In the genomic region with DNA sequence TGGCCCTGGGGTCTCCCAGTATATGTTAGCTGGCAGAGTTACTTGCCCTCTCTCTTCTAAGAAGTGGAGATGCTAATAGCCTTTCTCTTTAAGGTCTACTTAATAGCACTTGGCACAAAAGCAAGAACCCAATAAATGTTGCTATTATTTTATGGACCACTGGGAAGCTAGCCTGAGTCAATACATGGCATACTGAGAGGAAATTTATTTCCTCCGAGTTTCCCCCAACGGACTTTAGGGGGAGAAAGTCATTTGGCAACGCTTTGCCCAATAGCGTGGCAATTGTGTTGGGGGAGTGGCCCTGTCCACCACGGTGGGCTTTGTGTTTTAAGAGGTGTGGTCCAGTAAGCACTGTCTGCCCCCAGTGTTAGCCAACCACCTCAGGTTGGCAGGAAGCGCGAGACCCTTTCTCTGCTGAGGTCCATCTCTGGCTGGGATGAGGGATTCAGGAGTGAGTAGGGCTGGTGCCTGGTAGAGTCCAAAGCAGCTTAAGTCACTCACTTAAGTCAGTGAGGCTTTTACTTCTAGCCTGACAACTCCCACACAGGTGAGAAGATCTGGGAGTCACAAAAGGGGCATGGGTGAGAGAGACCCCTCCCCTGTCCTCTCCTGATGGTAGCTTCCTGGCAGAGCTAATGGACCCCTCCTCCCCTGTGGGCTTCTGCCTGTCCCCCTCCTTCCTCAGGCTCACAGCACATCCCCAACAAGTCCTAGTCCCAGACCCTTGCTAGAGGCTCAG, we compare ENCODE assay signal across 16 cellular contexts.
DNase-seq lines count a peak whose midpoint lies in the region; ATAC-seq and TF ChIP-seq lines count a peak whose summit lies in the region.
"Had no signal": no experiment of that assay in that cellular context is flagged by ENCODE, and none has a peak within 500 bp of the region (broad histone marks: within the 10 kb centered on the region; RNA-seq: fewer than 3 reads in every experiment).

No MANE protein-coding gene starts in this region.

- H3K27me3 Mint-ChIP-seq in HFFc6 (ENCODE audit: insufficient read depth) (no peaks in the 10 kb centered on the region; the same call in 1 of the 2 replicates), brain (peaks cover 11% of the 10 kb centered on the region), neural crest cell (ENCODE audit: low read depth) (peaks cover 3% of the 10 kb centered on the region)

- H3K4me1 ChIP-seq in BLaER1 treated with 17β-estradiol and CSF1 and Interleukin-3, amounts not matched to agents 10 nM and 100 nM, result peaks cover 24 to 57% (median 35%) of the 10 kb centered on the region in 10 experiments
- H3K4me1 ChIP-seq in OCI-LY7 (ENCODE audit: insufficient read depth, low read length, poor library complexity, severe bottlenecking), result peaks cover 38% of the 10 kb centered on the region
- peaks cover 25% of the 10 kb centered on the region for H3K4me1 ChIP-seq in upper lobe of right lung

- H3K27me3 ChIP-seq in BLaER1 treated with 17β-estradiol and CSF1 and Interleukin-3, amounts not matched to agents 10 nM and 100 nM, result no peaks in the 10 kb centered on the region
- H3K27me3 ChIP-seq in upper lobe of right lung, result no peaks in the 10 kb centered on the region
- H3K27me3 ChIP-seq: BLaER1, testis had no signal

- ATAC-seq in upper lobe of right lung, result no peak
- ATAC-seq: naive thymus-derived CD8-positive, alpha-beta T cell had no signal

- no peak for TF ChIP-seq CTCF in HFFc6 (IDR thresholded peaks at IDR 0.05)
- no peak for TF ChIP-seq CTCF in brain (conservative IDR thresholded peaks at IDR 0.05)
- no peak for TF ChIP-seq CTCF in neural crest cell (conservative IDR thresholded peaks at IDR 0.05)
- no peak for TF ChIP-seq CTCF in OCI-LY7 (conservative IDR thresholded peaks at IDR 0.05; ENCODE audit: low read length)
- TF ChIP-seq CTCF in upper lobe of right lung (IDR thresholded peaks at IDR 0.05), result no peak

- H3K36me3 ChIP-seq in BLaER1 treated with 17β-estradiol and CSF1 and Interleukin-3, amounts not matched to agents 10 nM and 100 nM, result no peaks in the 10 kb centered on the region
- H3K36me3 ChIP-seq in OCI-LY7 (ENCODE audit: insufficient read depth, low read length) (no peaks in the 10 kb centered on the region), upper lobe of right lung (no peaks in the 10 kb centered on the region)
- H3K36me3 ChIP-seq: BLaER1 had no signal

- POLR2A ChIA-PET in OCI-LY7 (lab: Charles Lee), result interaction anchor here (1.2 to 1.9 kb wide), 4 partner anchors 13 to 39 kb away, joined by 4 to 10 read pairs (median 5); no protein-coding TSS in a partner anchor

- peak overlapping the region in 8 of 11 experiments; percentile 17 to 82 (median 60); a peak in 12 of 22 replicates for H3K4me2 ChIP-seq in BLaER1 treated with 17β-estradiol and CSF1 and Interleukin-3, amounts not matched to agents 10 nM and 100 nM
- H3K4me2 ChIP-seq in OCI-LY7 (ENCODE audit: low read length), result no peak overlapping the region
- H3K4me2 ChIP-seq: BLaER1 had no signal

- peak overlapping the region in 5 of 11 experiments; percentile 18 to 46 (median 24); a peak in 8 of 22 replicates for H3K27ac ChIP-seq in BLaER1 treated with 17β-estradiol and CSF1 and Interleukin-3, amounts not matched to agents 10 nM and 100 nM
- H3K27ac ChIP-seq in OCI-LY7 (ENCODE audit: low read depth, low read length, poor library complexity, severe bottlenecking) (no peak overlapping the region), upper lobe of right lung (no peak overlapping the region)
- H3K27ac ChIP-seq: BLaER1, testis had no signal

- H4K20me1 ChIP-seq in BLaER1 treated with 17β-estradiol and CSF1 and Interleukin-3, amounts not matched to agents 10 nM and 100 nM, result no peaks in the 10 kb centered on the region
- no peaks in the 10 kb centered on the region for H4K20me1 ChIP-seq in OCI-LY7 (ENCODE audit: insufficient read depth, low read length)
- H4K20me1 ChIP-seq: BLaER1 had no signal

- no peak overlapping the region for H3K4me3 ChIP-seq in BLaER1 treated with 17β-estradiol and CSF1 and Interleukin-3, amounts not matched to agents 10 nM and 100 nM
- H3K4me3 ChIP-seq in OCI-LY7 (ENCODE audit: low read depth, low read length, poor library complexity, severe bottlenecking), result no peak overlapping the region
- H3K4me3 ChIP-seq in upper lobe of right lung, result no peak overlapping the region
- H3K4me3 ChIP-seq: BLaER1, testis had no signal

- H3K4me1 Mint-ChIP-seq in HFFc6 (ENCODE audit: low read depth) (peaks cover 54% of the 10 kb centered on the region), brain (peaks cover 35% of the 10 kb centered on the region), neural crest cell (peaks cover 19% of the 10 kb centered on the region)

- H3K9me3 Mint-ChIP-seq in HFFc6, result no peaks in the 10 kb centered on the region
- H3K9me3 Mint-ChIP-seq in brain, result peaks cover 0 to 4% (median 0%) of the 10 kb centered on the region in 5 experiments
- no peaks in the 10 kb centered on the region for H3K9me3 Mint-ChIP-seq in neural crest cell
- H3K9me3 Mint-ChIP-seq: naive thymus-derived CD8-positive, alpha-beta T cell had no signal

- peak overlapping the region; percentile 81 for H3K27ac Mint-ChIP-seq in HFFc6
- peak overlapping the region; percentile 20 to 96 (median 62) for H3K27ac Mint-ChIP-seq in brain
- H3K27ac Mint-ChIP-seq in neural crest cell (ENCODE audit: unreplicated experiment), result peak overlapping the region; percentile 12
- H3K27ac Mint-ChIP-seq: naive thymus-derived CD8-positive, alpha-beta T cell had no signal

- no peak overlapping the region for H2AFZ ChIP-seq in OCI-LY7 (ENCODE audit: low read length)

- peak overlapping the region in 2 of 11 experiments; percentile 20 to 23; a peak in 3 of 22 replicates for H3K9ac ChIP-seq in BLaER1 treated with 17β-estradiol and CSF1 and Interleukin-3, amounts not matched to agents 10 nM and 100 nM
- H3K9ac ChIP-seq: BLaER1 had no signal

- no peaks in the 10 kb centered on the region for H3K9me3 ChIP-seq in BLaER1 treated with 17β-estradiol and CSF1 and Interleukin-3, amounts not matched to agents 10 nM and 100 nM (replicated peaks in 1 of 11)
- H3K9me3 ChIP-seq in OCI-LY7 (ENCODE audit: low read length), result no peaks in the 10 kb centered on the region
- no peaks in the 10 kb centered on the region for H3K9me3 ChIP-seq in upper lobe of right lung
- H3K9me3 ChIP-seq: BLaER1, testis had no signal

- H3K4me3 Mint-ChIP-seq in HFFc6, result 0 out of 2 replicates have a peak overlapping the region, but pooled peaks have one; percentile 39
- peak overlapping the region in 1 of 5 experiments; percentile 39 for H3K4me3 Mint-ChIP-seq in brain
- no peak overlapping the region for H3K4me3 Mint-ChIP-seq in neural crest cell
- H3K4me3 Mint-ChIP-seq: naive thymus-derived CD8-positive, alpha-beta T cell had no signal

- intact Hi-C loops in OCI-LY7 (cut with micrococcal nuclease; ENCODE audit: unreplicated experiment), result no loop called here
- intact Hi-C loops in upper lobe of right lung (cut with DNase I), result no loop called here

- CTCF ChIA-PET in OCI-LY7 (lab: Charles Lee; ENCODE audit: unreplicated experiment), result no interaction called here

- DNase-seq in HFFc6, result no peak
- no peak for DNase-seq in neural crest cell (ENCODE audit: low read depth, low spot score)
- DNase-seq in OCI-LY7 (ENCODE audit: low spot score), result no peak
- DNase-seq in 8988T, result no peak
- no peak for DNase-seq in upper lobe of right lung
- no peak for DNase-seq in hippocampal formation (lab: John Stamatoyannopoulos, UW)
- DNase-seq: amniotic stem cell; cerebellar nuclear complex; naive thymus-derived CD8-positive, alpha-beta T cell; NCI-H187 treated with DMSO at 0.1 percent for 48 hours; NCI-H446 treated with DMSO at 0.1 percent for 48 hours; stimulated activated CD4-positive, alpha-beta T cell treated with anti-CD3 and anti-CD28 coated beads, Interleukin-4, amount 100 ng/mL, for 1 hour had no signal

- no peaks in the 10 kb centered on the region for H3K9me2 ChIP-seq in OCI-LY7 (ENCODE audit: insufficient read depth, low read length)

- H3K36me3 Mint-ChIP-seq in HFFc6 (ENCODE audit: low read depth), result no peaks in the 10 kb centered on the region
- H3K36me3 Mint-ChIP-seq in brain, result no peaks in the 10 kb centered on the region
- no peaks in the 10 kb centered on the region for H3K36me3 Mint-ChIP-seq in neural crest cell (ENCODE audit: low read depth)
- H3K36me3 Mint-ChIP-seq: naive thymus-derived CD8-positive, alpha-beta T cell had no signal

- no peaks in the 10 kb centered on the region for H3K79me2 ChIP-seq in OCI-LY7 (ENCODE audit: insufficient read depth, low read depth, low read length)

- no TSS peak for BruUV-seq in OCI-LY7 (replicated peaks; lab: Mats Ljungman, UMichigan)

Comparison
In these comparisons a context has a peak if more than half of its experiments do, and no peak if none do; other contexts are left out.
1. H3K27ac Mint-ChIP-seq: peak in every context shown above with its lines; median percentile 81 in HFFc6; 62 in brain; 12 in neural crest cell.